In genomic region chr3:195034101-195034500, GRCh38 we compare ENCODE assay signal across 1 cellular context.
TF ChIP-seq lines count a peak whose summit lies in the region.

No MANE protein-coding gene starts in this region.

TF ChIP-seq in H1, 55 proteins besides CTCF, POLR2A, EP300 and RAD21:
- TF ChIP-seq FOSL1 (IDR thresholded peaks at IDR 0.05; ENCODE audit: insufficient read depth, low read depth, low read length) (no peak), TCF12 (IDR thresholded peaks at IDR 0.05; ENCODE audit: low read depth, low read length) (no peak), RXRA (IDR thresholded peaks at IDR 0.05; ENCODE audit: insufficient read depth, low read depth, low read length) (no peak), ASH2L (IDR thresholded peaks at IDR 0.05; ENCODE audit: low read length) (no peak), JUN (IDR thresholded peaks at IDR 0.05; ENCODE audit: low read depth, low read length) (no peak), NRF1 (IDR thresholded peaks at IDR 0.05; ENCODE audit: low read depth, low read length) (no peak), RFX5 (IDR thresholded peaks at IDR 0.05; ENCODE audit: borderline replicate concordance, low read depth, low read length) (no peak), KDM4A (IDR thresholded peaks at IDR 0.05; ENCODE audit: low read depth, low read length, severe bottlenecking) (no peak)
TF ChIP-seq in H1: peak in this region for 0.
